ENCODE assay signal across 15 cellular contexts in the genomic region with DNA sequence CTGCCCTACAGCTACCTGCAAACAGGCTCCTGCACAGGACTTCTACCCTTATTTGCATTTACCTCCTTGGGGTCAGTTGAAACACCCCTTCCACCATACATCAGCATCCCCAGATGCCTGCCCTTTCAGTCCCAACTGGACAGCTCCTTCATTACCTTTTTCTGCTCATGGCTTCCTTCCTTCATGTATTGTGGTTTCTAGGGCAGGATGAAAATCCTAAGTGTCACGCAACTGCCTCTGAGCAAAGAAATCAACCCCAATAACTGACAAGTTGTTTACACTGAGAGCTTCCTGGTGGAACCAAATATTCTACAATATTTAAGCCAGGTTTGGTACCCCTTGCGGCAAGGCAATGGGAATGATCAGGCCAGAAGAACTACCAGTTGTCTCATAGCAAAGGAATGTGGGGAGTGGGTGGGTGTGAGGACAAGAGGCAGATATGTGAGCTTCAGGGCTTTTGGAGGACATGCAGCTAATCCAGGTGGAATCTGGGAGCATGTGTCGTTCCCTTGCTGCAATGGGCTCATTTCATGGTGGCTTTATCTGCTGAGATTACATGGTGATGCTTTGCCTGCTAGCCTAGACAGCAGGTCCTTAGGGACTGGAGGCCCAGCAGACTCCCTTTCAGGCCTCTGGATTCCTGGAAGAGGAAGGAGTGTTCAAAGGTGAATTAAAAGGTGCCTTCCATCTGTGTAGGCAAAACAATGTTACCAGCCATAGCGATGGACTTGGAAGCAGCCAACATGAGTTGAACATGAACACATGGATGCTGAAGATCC. TPM values are rescaled to one million over a fixed set of nuclear protein-coding genes. Genes with fewer than 3 reads are reported as not detected.
A peak's percentile ranks its signal among the peaks of the same experiment; 100 is the strongest.
DNase-seq lines count a peak whose midpoint lies in the region; TF ChIP-seq lines count a peak whose summit lies in the region.
"Had no signal": no experiment of that assay in that cellular context is flagged by ENCODE, and none has a peak within 500 bp of the region (broad histone marks: within the 10 kb centered on the region; RNA-seq: fewer than 3 reads in every experiment).

No MANE protein-coding gene starts in this region.

- no peaks in the 10 kb centered on the region for H3K36me3 Mint-ChIP-seq in mesothelial cell of epicardium

- peak overlapping the region; percentile 56 for H3K27ac ChIP-seq in HL-60 (replicated peaks)
- H3K27ac ChIP-seq: C4-2B, KMS-11, psoas muscle, upper lobe of left lung, VCaP had no signal

- H3K4me1 Mint-ChIP-seq in mesothelial cell of epicardium: peaks cover 20% of the 10 kb centered on the region

- H3K27me3 Mint-ChIP-seq in mesothelial cell of epicardium (ENCODE audit: low read depth): no peaks in the 10 kb centered on the region
- H3K27me3 Mint-ChIP-seq: activated naive CD8-positive, alpha-beta T cell had no signal

- H3K4me3 Mint-ChIP-seq in mesothelial cell of epicardium: no peak overlapping the region
- H3K4me3 Mint-ChIP-seq: activated naive CD8-positive, alpha-beta T cell had no signal

- H3K9me3 Mint-ChIP-seq in mesothelial cell of epicardium: no peaks in the 10 kb centered on the region

- no peak overlapping the region for H3K4me3 ChIP-seq in HL-60 (replicated peaks; ENCODE audit: insufficient read depth, low read length)
- H3K4me3 ChIP-seq: psoas muscle, upper lobe of left lung had no signal

- DNase-seq in Daoy (ENCODE audit: low read depth): peak; percentile 55
- DNase-seq in HL-60 (ENCODE audit: low read depth in 1 of 2, low spot score in 1 of 2): peak in 1 of 2 experiments; percentile 52
- DNase-seq in activated CD8-positive, alpha-beta memory T cell treated with anti-CD3 and anti-CD28 coated beads, Interleukin-2, amount 50 U/mL, for 48 hours: peak; percentile 32
- no peak for DNase-seq in mesothelial cell of epicardium (ENCODE audit: low spot score in 2 of 2, unreplicated experiment in 2 of 2)
- no peak for DNase-seq in GM19238 (ENCODE audit: insufficient read length, low spot score)
- no peak for DNase-seq in NCI-H146 (lab: John Stamatoyannopoulos, UW)
- no peak for DNase-seq in NCI-H1930 (lab: John Stamatoyannopoulos, UW)
- DNase-seq: kidney glomerular epithelial cell, psoas muscle, SIG-M5 had no signal

- H3K27me3 ChIP-seq in HL-60 (ENCODE audit: insufficient read depth, poor library complexity, severe bottlenecking): no peaks in the 10 kb centered on the region
- H3K27me3 ChIP-seq: upper lobe of left lung had no signal

- H3K27ac Mint-ChIP-seq in mesothelial cell of epicardium: peak overlapping the region; percentile 62
- H3K27ac Mint-ChIP-seq: activated naive CD8-positive, alpha-beta T cell had no signal

- TF ChIP-seq CTCF in HL-60 (IDR thresholded peaks at IDR 0.05; ENCODE audit: insufficient read depth, low read length): no peak
- TF ChIP-seq CTCF in mesothelial cell of epicardium (IDR thresholded peaks at IDR 0.05; ENCODE audit: unreplicated experiment): no peak

RNA-seq across cellular contexts. Expression of a gene that starts 34.9 kb away (rescaled TPM):
- 30.6 and 32.1 TPM in 2 replicates for total RNA-seq in Daoy (2014; rRNA removed; shearing (Covaris generic))
- total RNA-seq in mesothelial cell of epicardium: 16.0 to 18.4 TPM (median 17.2 TPM) in 3 replicates

Comparison
In these comparisons a context has a peak if more than half of its experiments do, and no peak if none do; other contexts are left out.
1. DNase-seq: peak in Daoy (single experiment) and activated CD8-positive, alpha-beta memory T cell treated with anti-CD3 and anti-CD28 coated beads, Interleukin-2, amount 50 U/mL, for 48 hours (single experiment); none in mesothelial cell of epicardium (0 of 2), GM19238 (single experiment), NCI-H146 (single experiment) and NCI-H1930 (0 of 2).